In the genomic region with DNA sequence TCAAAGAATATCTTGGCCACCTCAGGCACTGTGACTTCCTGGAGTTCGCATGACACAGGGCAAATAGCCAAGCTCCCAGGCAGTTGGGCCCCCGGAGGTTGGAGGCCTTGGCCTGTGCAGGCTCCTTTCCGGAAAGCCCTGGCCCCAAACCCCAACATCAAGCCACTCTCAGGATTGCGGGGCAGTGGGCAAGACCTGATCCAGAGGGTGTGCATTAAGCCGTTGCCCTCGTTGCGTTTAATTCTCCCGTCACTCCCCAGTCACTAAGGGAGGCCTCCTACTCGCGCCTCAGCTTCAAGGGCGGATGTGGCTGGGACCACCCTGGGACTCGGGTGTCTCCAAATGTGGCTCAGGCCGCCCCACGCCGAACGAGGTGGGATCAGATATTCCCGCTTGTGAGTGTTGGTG, we compare ENCODE assay signal across 12 cellular contexts.
DNase-seq lines count a peak whose midpoint lies in the region; ATAC-seq, FAIRE-seq and TF ChIP-seq lines count a peak whose summit lies in the region.
"Had no signal": no experiment of that assay in that cellular context is flagged by ENCODE, and none has a peak within 500 bp of the region (broad histone marks: within the 10 kb centered on the region; RNA-seq: fewer than 3 reads in every experiment).

No MANE protein-coding gene starts in this region.

- WGBS in iPS DF 6.9 (ENCODE audit: insufficient coverage, insufficient read length): no CpG with 5 or more reads among the region's 17 CpGs
- 3 to 5% (median 4%) methylated on average over 16 to 17 of the region's 17 CpGs for WGBS in small intestine, 3 donors

- POLR2A ChIA-PET in CD4-positive, alpha-beta memory T cell (lab: Charles Lee; ENCODE audit: partially characterized antibody): interaction anchor here (1.1 kb wide), 1 partner anchor 216 kb away, joined by 3 read pairs; no protein-coding TSS in a partner anchor

- ATAC-seq in activated T-cell treated with anti-CD3 and anti-CD28 coated beads, Interleukin-2, amount 50 U/mL, for 72 hours (replicated peaks in 1 of 2): no peak
- peak; percentile 4 for ATAC-seq in sciatic nerve
- no peak for ATAC-seq in HG03097 (IDR thresholded peaks at IDR 0.05; ENCODE audit: low FRiP score, unreplicated experiment)

- no peak overlapping the region for H3K27ac Mint-ChIP-seq in CD4-positive, alpha-beta memory T cell
- no peak overlapping the region for H3K27ac Mint-ChIP-seq in activated T-cell treated with anti-CD3 and anti-CD28 coated beads, Interleukin-2, amount 50 U/mL, for 72 hours
- H3K27ac Mint-ChIP-seq: activated CD4-positive, alpha-beta memory T cell treated with anti-CD3 and anti-CD28 coated beads, Interleukin-2, amount 10 ng/mL, durations not matched to agents 7 days and 5 days had no signal

- H3K9me3 Mint-ChIP-seq in CD4-positive, alpha-beta memory T cell: no peaks in the 10 kb centered on the region
- no peaks in the 10 kb centered on the region for H3K9me3 Mint-ChIP-seq in activated T-cell treated with anti-CD3 and anti-CD28 coated beads, Interleukin-2, amount 50 U/mL, for 72 hours
- H3K9me3 Mint-ChIP-seq: activated CD4-positive, alpha-beta memory T cell treated with anti-CD3 and anti-CD28 coated beads, Interleukin-2, amount 10 ng/mL, durations not matched to agents 7 days and 5 days had no signal

- DNase-seq in CD4-positive, alpha-beta memory T cell: no peak
- DNase-seq in activated T-cell treated with anti-CD3 and anti-CD28 coated beads, Interleukin-2, amount 50 U/mL, for 72 hours: no peak
- no peak for DNase-seq in iPS DF 6.9 (ENCODE audit: low read depth, low spot score)
- peak; percentile 67 for DNase-seq in sciatic nerve (ENCODE audit: low spot score)
- no peak for DNase-seq in small intestine
- DNase-seq in activated CD8-positive, alpha-beta memory T cell treated with anti-CD3 and anti-CD28 coated beads, Interleukin-2, amount 50 U/mL, for 48 hours: no peak
- no peak for DNase-seq in GM13976 (ENCODE audit: low spot score)
- DNase-seq: activated CD4-positive, alpha-beta memory T cell treated with anti-CD3 and anti-CD28 coated beads, Interleukin-2, amount 10 ng/mL, durations not matched to agents 7 days and 5 days; KG1; SJCRH30 had no signal

- H3K27me3 ChIP-seq in CD4-positive, alpha-beta memory T cell (ENCODE audit: insufficient read depth, low read length): peaks cover 47% of the 10 kb centered on the region
- peaks cover 59% of the 10 kb centered on the region for H3K27me3 ChIP-seq in iPS DF 6.9 (ENCODE audit: control insufficient read depth, insufficient read depth, low read length)
- H3K27me3 ChIP-seq in small intestine (ENCODE audit: control insufficient read depth in 2 of 2, insufficient read depth in 2 of 2, low read length in 2 of 2): peaks cover 10 to 44% of the 10 kb centered on the region in 2 donors
- H3K27me3 ChIP-seq: SJCRH30 had no signal

- intact Hi-C loops in CD4-positive, alpha-beta memory T cell (cut with micrococcal nuclease): no loop called here
- intact Hi-C loops in sciatic nerve (cut with DNase I): loop anchor here (10.0 kb wide), 1 partner anchor 212 kb away; the partner anchor contains the start of gene FOXD1

- no peaks in the 10 kb centered on the region for H3K36me3 ChIP-seq in CD4-positive, alpha-beta memory T cell (ENCODE audit: insufficient read depth, low read length)
- H3K36me3 ChIP-seq in iPS DF 6.9 (ENCODE audit: control insufficient read depth, insufficient read depth, low read length): no peaks in the 10 kb centered on the region
- no peaks in the 10 kb centered on the region for H3K36me3 ChIP-seq in small intestine (ENCODE audit: control insufficient read depth in 2 of 2, insufficient read depth in 2 of 2, low read length in 2 of 2)
- H3K36me3 ChIP-seq: SJCRH30 had no signal

- H3K4me3 ChIP-seq in CD4-positive, alpha-beta memory T cell (ENCODE audit: low read length in 2 of 2): no peak overlapping the region
- H3K4me3 ChIP-seq in iPS DF 6.9 (ENCODE audit: low read length) (peak overlapping the region; percentile 32; the same call in 1 of the 2 replicates), small intestine (ENCODE audit: low read depth in 1 of 2, low read length in 2 of 2) (peak overlapping the region in 1 of 2 donors; percentile 37)

- CTCF ChIA-PET in CD4-positive, alpha-beta memory T cell (lab: Charles Lee; ENCODE audit: partially characterized antibody): interaction anchor here (1.5 kb wide), 1 partner anchor 17 kb away, joined by 5 read pairs; no protein-coding TSS in a partner anchor

- H3K27ac ChIP-seq in CD4-positive, alpha-beta memory T cell (ENCODE audit: low read depth, low read length): no peak overlapping the region
- H3K27ac ChIP-seq in iPS DF 6.9 (ENCODE audit: low read length) (no peak overlapping the region), small intestine (ENCODE audit: low read depth in 1 of 2, low read length in 1 of 2) (no peak overlapping the region)
- H3K27ac ChIP-seq: SJCRH30 had no signal

- peaks cover 11 to 35% (median 25%) of the 10 kb centered on the region in 4 donors for H3K4me1 Mint-ChIP-seq in CD4-positive, alpha-beta memory T cell
- H3K4me1 Mint-ChIP-seq in activated T-cell treated with anti-CD3 and anti-CD28 coated beads, Interleukin-2, amount 50 U/mL, for 72 hours (ENCODE audit: low read depth): peaks cover 19% of the 10 kb centered on the region

- no peaks in the 10 kb centered on the region for H3K9me3 ChIP-seq in CD4-positive, alpha-beta memory T cell (ENCODE audit: control insufficient read depth in 1 of 2, low read length in 2 of 2)
- H3K9me3 ChIP-seq in iPS DF 6.9 (ENCODE audit: control insufficient read depth, insufficient read depth, low read length) (no peaks in the 10 kb centered on the region), small intestine (ENCODE audit: control insufficient read depth, low read depth) (no peaks in the 10 kb centered on the region)
- H3K9me3 ChIP-seq: SJCRH30 had no signal

- H3K36me3 Mint-ChIP-seq in CD4-positive, alpha-beta memory T cell: no peaks in the 10 kb centered on the region
- peaks cover 0 to 2% of the 10 kb centered on the region in 2 donors for H3K36me3 Mint-ChIP-seq in activated T-cell treated with anti-CD3 and anti-CD28 coated beads, Interleukin-2, amount 50 U/mL, for 72 hours (ENCODE audit: insufficient read depth in 2 of 2)

- TF ChIP-seq CTCF in GM13976 (IDR thresholded peaks at IDR 0.05; ENCODE audit: borderline replicate concordance, control extremely low read depth, extremely low read depth, insufficient read depth, missing control alignments): no peak

- in situ Hi-C loops in GM13976 (cut with MboI; ENCODE audit: low sequenced_read_pairs, unreplicated experiment): no loop called here

- H3K4me1 ChIP-seq in CD4-positive, alpha-beta memory T cell (ENCODE audit: insufficient read depth, low read length): peaks cover 23% of the 10 kb centered on the region
- H3K4me1 ChIP-seq in iPS DF 6.9 (ENCODE audit: control insufficient read depth, insufficient read depth, low read length): peaks cover 5% of the 10 kb centered on the region; the same call in 1 of the 2 replicates
- peaks cover 0 to 2% of the 10 kb centered on the region in 2 donors for H3K4me1 ChIP-seq in small intestine (ENCODE audit: control insufficient read depth in 2 of 2, insufficient read depth in 1 of 2, low read depth in 1 of 2, low read length in 1 of 2)
- H3K4me1 ChIP-seq: SJCRH30 had no signal

- peak overlapping the region; percentile 13 to 79 (median 55) for H3K4me3 Mint-ChIP-seq in CD4-positive, alpha-beta memory T cell
- peak overlapping the region; percentile 54 to 62 for H3K4me3 Mint-ChIP-seq in activated T-cell treated with anti-CD3 and anti-CD28 coated beads, Interleukin-2, amount 50 U/mL, for 72 hours
- H3K4me3 Mint-ChIP-seq: activated CD4-positive, alpha-beta memory T cell treated with anti-CD3 and anti-CD28 coated beads, Interleukin-2, amount 10 ng/mL, durations not matched to agents 7 days and 5 days had no signal

- FAIRE-seq in small intestine (lab: Jason Lieb, UNC): no peak
- FAIRE-seq: GM12891 had no signal

- H3K27me3 Mint-ChIP-seq in CD4-positive, alpha-beta memory T cell: peaks cover 59 to 68% of the 10 kb centered on the region in 2 donors
- peaks cover 80% of the 10 kb centered on the region for H3K27me3 Mint-ChIP-seq in activated T-cell treated with anti-CD3 and anti-CD28 coated beads, Interleukin-2, amount 50 U/mL, for 72 hours (ENCODE audit: low read depth)
